1 cellular context compared by ENCODE assay signal in the genomic region with DNA sequence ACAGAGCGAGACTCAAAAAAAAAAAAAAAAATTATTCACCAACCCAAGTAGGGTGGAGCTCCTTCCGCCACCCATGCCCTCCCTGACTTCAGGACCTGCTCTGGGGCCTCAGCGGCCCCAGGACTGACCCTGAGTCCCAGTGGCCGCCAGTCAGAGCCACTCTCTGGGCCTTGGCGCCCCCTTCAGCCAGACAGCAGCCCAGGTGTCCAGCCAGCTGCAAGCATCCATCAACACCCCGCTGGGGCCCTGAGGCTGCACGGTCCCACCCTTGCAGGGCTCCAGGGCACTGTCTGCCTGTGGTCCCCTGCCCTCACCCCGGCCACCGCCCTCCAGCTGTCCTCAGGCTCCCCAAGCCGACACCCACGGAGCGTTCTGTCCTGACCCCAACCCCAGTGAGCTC.
TF ChIP-seq lines count a peak whose summit lies in the region.

No MANE protein-coding gene starts in this region.

TF ChIP-seq in K562, 482 proteins besides CTCF, POLR2A, EP300 and RAD21:
- TF ChIP-seq, protein P1, sequence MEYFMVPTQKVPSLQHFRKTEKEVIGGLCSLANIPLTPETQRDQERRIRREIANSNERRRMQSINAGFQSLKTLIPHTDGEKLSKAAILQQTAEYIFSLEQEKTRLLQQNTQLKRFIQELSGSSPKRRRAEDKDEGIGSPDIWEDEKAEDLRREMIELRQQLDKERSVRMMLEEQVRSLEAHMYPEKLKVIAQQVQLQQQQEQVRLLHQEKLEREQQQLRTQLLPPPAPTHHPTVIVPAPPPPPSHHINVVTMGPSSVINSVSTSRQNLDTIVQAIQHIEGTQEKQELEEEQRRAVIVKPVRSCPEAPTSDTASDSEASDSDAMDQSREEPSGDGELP (CRISPR knock-in tag; IDR thresholded peaks at IDR 0.05; ENCODE audit: borderline replicate concordance) = peak; percentile 42; the same call in 1 of the 2 replicates
- TF ChIP-seq, protein P2, sequence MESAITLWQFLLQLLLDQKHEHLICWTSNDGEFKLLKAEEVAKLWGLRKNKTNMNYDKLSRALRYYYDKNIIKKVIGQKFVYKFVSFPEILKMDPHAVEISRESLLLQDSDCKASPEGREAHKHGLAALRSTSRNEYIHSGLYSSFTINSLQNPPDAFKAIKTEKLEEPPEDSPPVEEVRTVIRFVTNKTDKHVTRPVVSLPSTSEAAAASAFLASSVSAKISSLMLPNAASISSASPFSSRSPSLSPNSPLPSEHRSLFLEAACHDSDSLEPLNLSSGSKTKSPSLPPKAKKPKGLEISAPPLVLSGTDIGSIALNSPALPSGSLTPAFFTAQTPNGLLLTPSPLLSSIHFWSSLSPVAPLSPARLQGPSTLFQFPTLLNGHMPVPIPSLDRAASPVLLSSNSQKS (CRISPR knock-in tag; IDR thresholded peaks at IDR 0.05) = no peak
